In the genomic region with DNA sequence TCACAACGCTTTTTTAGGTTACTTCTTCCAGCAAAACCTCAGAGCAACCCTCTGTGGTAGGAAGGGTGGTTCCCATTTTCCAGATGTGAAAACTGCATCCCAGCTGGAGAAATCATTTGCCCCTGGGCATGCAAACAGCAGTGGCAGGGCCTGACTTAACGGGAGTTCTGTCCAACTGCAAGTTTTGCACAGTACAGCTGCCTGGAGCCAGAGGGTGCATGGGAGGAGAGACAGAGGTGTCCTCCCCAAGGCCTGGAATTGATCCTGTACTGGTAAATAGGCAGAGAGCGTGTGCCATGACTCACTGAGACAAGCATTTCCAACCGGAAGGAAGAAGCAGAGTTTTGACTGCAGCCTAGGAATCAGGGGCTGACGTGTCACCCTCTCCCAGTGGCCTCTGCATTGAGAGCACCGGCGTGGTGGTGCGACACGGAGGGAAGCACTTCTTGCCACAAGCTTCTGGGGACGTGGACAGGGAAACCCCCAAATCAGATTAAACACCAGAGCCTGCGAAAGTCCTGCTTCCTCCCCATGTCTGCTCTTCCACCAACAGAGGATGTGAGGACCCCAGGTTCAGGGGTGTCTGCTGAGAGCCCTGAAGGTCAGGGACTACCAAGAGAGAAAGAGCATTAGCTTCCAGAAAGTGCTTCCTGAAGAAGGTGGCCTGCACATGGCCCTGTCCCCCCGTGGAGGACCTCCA, we compare ENCODE assay signal across 1 cellular context.
TF ChIP-seq lines count a peak whose summit lies in the region.

No MANE protein-coding gene starts in this region.

TF ChIP-seq in HepG2, 621 proteins besides CTCF, POLR2A, EP300 and RAD21 (continued from another document and continues in another):
- TF ChIP-seq, protein P1, sequence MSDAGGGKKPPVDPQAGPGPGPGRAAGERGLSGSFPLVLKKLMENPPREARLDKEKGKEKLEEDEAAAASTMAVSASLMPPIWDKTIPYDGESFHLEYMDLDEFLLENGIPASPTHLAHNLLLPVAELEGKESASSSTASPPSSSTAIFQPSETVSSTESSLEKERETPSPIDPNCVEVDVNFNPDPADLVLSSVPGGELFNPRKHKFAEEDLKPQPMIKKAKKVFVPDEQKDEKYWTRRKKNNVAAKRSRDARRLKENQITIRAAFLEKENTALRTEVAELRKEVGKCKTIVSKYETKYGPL (CRISPR knock-in tag; IDR thresholded peaks at IDR 0.05), result no peak
- TF ChIP-seq ZNF782 (CRISPR knock-in tag; IDR thresholded peaks at IDR 0.05; ENCODE audit: borderline replicate concordance) (no peak), NFE2L1 (CRISPR knock-in tag; IDR thresholded peaks at IDR 0.05; ENCODE audit: borderline replicate concordance) (no peak), GATA4 (IDR thresholded peaks at IDR 0.05; ENCODE audit: borderline replicate concordance, low read depth) (no peak), ZNF589 (CRISPR knock-in tag; conservative IDR thresholded peaks at IDR 0.05) (no peak), ETV6 (CRISPR knock-in tag; conservative IDR thresholded peaks at IDR 0.05) (no peak), KDM2A (CRISPR knock-in tag; IDR thresholded peaks at IDR 0.05; ENCODE audit: borderline replicate concordance, low read depth) (no peak; the same call in 1 of the 2 replicates), ZSCAN31 (CRISPR knock-in tag; IDR thresholded peaks at IDR 0.05; ENCODE audit: low read depth) (no peak), MXD4 (CRISPR knock-in tag; IDR thresholded peaks at IDR 0.05) (no peak), ZMYM3 (CRISPR knock-in tag; IDR thresholded peaks at IDR 0.05) (no peak), ZC3H4 (CRISPR knock-in tag; IDR thresholded peaks at IDR 0.05; ENCODE audit: borderline replicate concordance) (no peak), CEBPB (IDR thresholded peaks at IDR 0.05; ENCODE audit: borderline replicate concordance, low read depth, low read length) (no peak), MED8 (CRISPR knock-in tag; IDR thresholded peaks at IDR 0.05; ENCODE audit: insufficient replicate concordance) (no peak), SPEN (CRISPR knock-in tag; IDR thresholded peaks at IDR 0.05; ENCODE audit: low read depth) (no peak)
- TF ChIP-seq, protein P2, sequence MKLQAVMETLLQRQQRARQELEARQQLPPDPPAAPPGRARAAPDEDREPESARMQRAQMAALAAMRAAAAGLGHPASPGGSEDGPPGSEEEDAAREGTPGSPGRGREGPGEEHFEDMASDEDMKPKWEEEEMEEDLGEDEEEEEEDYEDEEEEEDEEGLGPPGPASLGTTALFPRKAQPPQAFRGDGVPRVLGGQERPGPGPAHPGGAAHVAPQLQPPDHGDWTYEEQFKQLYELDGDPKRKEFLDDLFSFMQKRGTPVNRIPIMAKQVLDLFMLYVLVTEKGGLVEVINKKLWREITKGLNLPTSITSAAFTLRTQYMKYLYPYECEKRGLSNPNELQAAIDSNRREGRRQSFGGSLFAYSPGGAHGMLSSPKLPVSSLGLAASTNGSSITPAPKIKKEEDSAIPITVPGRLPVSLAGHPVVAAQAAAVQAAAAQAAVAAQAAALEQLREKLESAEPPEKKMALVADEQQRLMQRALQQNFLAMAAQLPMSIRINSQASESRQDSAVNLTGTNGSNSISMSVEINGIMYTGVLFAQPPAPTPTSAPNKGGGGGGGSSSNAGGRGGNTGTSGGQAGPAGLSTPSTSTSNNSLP (IDR thresholded peaks at IDR 0.05; ENCODE audit: low read depth, low read length), result no peak
- TF ChIP-seq, protein P3, sequence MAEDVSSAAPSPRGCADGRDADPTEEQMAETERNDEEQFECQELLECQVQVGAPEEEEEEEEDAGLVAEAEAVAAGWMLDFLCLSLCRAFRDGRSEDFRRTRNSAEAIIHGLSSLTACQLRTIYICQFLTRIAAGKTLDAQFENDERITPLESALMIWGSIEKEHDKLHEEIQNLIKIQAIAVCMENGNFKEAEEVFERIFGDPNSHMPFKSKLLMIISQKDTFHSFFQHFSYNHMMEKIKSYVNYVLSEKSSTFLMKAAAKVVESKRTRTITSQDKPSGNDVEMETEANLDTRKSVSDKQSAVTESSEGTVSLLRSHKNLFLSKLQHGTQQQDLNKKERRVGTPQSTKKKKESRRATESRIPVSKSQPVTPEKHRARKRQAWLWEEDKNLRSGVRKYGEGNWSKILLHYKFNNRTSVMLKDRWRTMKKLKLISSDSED (CRISPR knock-in tag; IDR thresholded peaks at IDR 0.05), result no peak
- TF ChIP-seq, protein P4, sequence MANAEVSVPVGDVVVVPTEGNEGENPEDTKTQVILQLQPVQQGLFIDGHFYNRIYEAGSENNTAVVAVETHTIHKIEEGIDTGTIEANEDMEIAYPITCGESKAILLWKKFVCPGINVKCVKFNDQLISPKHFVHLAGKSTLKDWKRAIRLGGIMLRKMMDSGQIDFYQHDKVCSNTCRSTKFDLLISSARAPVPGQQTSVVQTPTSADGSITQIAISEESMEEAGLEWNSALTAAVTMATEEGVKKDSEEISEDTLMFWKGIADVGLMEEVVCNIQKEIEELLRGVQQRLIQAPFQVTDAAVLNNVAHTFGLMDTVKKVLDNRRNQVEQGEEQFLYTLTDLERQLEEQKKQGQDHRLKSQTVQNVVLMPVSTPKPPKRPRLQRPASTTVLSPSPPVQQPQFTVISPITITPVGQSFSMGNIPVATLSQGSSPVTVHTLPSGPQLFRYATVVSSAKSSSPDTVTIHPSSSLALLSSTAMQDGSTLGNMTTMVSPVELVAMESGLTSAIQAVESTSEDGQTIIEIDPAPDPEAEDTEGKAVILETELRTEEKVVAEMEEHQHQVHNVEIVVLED (CRISPR knock-in tag; IDR thresholded peaks at IDR 0.05; ENCODE audit: borderline replicate concordance), result no peak
- TF ChIP-seq, protein P5, sequence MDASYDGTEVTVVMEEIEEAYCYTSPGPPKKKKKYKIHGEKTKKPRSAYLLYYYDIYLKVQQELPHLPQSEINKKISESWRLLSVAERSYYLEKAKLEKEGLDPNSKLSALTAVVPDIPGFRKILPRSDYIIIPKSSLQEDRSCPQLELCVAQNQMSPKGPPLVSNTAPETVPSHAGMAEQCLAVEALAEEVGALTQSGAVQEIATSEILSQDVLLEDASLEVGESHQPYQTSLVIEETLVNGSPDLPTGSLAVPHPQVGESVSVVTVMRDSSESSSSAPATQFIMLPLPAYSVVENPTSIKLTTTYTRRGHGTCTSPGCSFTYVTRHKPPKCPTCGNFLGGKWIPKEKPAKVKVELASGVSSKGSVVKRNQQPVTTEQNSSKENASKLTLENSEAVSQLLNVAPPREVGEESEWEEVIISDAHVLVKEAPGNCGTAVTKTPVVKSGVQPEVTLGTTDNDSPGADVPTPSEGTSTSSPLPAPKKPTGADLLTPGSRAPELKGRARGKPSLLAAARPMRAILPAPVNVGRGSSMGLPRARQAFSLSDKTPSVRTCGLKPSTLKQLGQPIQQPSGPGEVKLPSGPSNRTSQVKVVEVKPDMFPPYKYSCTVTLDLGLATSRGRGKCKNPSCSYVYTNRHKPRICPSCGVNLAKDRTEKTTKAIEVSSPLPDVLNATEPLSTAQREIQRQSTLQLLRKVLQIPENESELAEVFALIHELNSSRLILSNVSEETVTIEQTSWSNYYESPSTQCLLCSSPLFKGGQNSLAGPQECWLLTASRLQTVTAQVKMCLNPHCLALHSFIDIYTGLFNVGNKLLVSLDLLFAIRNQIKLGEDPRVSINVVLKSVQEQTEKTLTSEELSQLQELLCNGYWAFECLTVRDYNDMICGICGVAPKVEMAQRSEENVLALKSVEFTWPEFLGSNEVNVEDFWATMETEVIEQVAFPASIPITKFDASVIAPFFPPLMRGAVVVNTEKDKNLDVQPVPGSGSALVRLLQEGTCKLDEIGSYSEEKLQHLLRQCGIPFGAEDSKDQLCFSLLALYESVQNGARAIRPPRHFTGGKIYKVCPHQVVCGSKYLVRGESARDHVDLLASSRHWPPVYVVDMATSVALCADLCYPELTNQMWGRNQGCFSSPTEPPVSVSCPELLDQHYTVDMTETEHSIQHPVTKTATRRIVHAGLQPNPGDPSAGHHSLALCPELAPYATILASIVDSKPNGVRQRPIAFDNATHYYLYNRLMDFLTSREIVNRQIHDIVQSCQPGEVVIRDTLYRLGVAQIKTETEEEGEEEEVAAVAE (CRISPR knock-in tag; IDR thresholded peaks at IDR 0.05; ENCODE audit: borderline replicate concordance), result no peak
- TF ChIP-seq, protein P6, sequence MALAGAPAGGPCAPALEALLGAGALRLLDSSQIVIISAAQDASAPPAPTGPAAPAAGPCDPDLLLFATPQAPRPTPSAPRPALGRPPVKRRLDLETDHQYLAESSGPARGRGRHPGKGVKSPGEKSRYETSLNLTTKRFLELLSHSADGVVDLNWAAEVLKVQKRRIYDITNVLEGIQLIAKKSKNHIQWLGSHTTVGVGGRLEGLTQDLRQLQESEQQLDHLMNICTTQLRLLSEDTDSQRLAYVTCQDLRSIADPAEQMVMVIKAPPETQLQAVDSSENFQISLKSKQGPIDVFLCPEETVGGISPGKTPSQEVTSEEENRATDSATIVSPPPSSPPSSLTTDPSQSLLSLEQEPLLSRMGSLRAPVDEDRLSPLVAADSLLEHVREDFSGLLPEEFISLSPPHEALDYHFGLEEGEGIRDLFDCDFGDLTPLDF (CRISPR knock-in tag; IDR thresholded peaks at IDR 0.05), result no peak
- TF ChIP-seq, protein P7, sequence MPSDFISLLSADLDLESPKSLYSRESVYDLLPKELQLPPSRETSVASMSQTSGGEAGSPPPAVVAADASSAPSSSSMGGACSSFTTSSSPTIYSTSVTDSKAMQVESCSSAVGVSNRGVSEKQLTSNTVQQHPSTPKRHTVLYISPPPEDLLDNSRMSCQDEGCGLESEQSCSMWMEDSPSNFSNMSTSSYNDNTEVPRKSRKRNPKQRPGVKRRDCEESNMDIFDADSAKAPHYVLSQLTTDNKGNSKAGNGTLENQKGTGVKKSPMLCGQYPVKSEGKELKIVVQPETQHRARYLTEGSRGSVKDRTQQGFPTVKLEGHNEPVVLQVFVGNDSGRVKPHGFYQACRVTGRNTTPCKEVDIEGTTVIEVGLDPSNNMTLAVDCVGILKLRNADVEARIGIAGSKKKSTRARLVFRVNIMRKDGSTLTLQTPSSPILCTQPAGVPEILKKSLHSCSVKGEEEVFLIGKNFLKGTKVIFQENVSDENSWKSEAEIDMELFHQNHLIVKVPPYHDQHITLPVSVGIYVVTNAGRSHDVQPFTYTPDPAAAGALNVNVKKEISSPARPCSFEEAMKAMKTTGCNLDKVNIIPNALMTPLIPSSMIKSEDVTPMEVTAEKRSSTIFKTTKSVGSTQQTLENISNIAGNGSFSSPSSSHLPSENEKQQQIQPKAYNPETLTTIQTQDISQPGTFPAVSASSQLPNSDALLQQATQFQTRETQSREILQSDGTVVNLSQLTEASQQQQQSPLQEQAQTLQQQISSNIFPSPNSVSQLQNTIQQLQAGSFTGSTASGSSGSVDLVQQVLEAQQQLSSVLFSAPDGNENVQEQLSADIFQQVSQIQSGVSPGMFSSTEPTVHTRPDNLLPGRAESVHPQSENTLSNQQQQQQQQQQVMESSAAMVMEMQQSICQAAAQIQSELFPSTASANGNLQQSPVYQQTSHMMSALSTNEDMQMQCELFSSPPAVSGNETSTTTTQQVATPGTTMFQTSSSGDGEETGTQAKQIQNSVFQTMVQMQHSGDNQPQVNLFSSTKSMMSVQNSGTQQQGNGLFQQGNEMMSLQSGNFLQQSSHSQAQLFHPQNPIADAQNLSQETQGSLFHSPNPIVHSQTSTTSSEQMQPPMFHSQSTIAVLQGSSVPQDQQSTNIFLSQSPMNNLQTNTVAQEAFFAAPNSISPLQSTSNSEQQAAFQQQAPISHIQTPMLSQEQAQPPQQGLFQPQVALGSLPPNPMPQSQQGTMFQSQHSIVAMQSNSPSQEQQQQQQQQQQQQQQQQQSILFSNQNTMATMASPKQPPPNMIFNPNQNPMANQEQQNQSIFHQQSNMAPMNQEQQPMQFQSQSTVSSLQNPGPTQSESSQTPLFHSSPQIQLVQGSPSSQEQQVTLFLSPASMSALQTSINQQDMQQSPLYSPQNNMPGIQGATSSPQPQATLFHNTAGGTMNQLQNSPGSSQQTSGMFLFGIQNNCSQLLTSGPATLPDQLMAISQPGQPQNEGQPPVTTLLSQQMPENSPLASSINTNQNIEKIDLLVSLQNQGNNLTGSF (CRISPR knock-in tag; IDR thresholded peaks at IDR 0.05), result no peak
- TF ChIP-seq, protein P8, sequence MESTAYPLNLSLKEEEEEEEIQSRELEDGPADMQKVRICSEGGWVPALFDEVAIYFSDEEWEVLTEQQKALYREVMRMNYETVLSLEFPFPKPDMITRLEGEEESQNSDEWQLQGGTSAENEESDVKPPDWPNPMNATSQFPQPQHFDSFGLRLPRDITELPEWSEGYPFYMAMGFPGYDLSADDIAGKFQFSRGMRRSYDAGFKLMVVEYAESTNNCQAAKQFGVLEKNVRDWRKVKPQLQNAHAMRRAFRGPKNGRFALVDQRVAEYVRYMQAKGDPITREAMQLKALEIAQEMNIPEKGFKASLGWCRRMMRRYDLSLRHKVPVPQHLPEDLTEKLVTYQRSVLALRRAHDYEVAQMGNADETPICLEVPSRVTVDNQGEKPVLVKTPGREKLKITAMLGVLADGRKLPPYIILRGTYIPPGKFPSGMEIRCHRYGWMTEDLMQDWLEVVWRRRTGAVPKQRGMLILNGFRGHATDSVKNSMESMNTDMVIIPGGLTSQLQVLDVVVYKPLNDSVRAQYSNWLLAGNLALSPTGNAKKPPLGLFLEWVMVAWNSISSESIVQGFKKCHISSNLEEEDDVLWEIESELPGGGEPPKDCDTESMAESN (CRISPR knock-in tag; conservative IDR thresholded peaks at IDR 0.05), result no peak
- TF ChIP-seq, protein P9, sequence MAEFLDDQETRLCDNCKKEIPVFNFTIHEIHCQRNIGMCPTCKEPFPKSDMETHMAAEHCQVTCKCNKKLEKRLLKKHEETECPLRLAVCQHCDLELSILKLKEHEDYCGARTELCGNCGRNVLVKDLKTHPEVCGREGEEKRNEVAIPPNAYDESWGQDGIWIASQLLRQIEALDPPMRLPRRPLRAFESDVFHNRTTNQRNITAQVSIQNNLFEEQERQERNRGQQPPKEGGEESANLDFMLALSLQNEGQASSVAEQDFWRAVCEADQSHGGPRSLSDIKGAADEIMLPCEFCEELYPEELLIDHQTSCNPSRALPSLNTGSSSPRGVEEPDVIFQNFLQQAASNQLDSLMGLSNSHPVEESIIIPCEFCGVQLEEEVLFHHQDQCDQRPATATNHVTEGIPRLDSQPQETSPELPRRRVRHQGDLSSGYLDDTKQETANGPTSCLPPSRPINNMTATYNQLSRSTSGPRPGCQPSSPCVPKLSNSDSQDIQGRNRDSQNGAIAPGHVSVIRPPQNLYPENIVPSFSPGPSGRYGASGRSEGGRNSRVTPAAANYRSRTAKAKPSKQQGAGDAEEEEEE (CRISPR knock-in tag; IDR thresholded peaks at IDR 0.05; ENCODE audit: borderline replicate concordance), result no peak
- TF ChIP-seq, protein P10, sequence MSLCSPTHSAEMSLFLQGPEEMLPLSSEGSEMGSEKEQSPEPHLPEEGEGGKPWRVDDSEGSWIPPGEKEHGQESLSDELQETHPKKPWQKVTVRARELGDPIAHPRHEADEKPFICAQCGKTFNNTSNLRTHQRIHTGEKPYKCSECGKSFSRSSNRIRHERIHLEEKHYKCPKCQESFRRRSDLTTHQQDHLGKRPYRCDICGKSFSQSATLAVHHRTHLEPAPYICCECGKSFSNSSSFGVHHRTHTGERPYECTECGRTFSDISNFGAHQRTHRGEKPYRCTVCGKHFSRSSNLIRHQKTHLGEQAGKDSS (CRISPR knock-in tag; IDR thresholded peaks at IDR 0.05; ENCODE audit: borderline replicate concordance, low read depth), result 0 out of 2 replicates have a peak, but pooled peaks have one; percentile 65
- TF ChIP-seq, protein P11, sequence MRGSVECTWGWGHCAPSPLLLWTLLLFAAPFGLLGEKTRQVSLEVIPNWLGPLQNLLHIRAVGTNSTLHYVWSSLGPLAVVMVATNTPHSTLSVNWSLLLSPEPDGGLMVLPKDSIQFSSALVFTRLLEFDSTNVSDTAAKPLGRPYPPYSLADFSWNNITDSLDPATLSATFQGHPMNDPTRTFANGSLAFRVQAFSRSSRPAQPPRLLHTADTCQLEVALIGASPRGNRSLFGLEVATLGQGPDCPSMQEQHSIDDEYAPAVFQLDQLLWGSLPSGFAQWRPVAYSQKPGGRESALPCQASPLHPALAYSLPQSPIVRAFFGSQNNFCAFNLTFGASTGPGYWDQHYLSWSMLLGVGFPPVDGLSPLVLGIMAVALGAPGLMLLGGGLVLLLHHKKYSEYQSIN (CRISPR knock-in tag; IDR thresholded peaks at IDR 0.05; ENCODE audit: borderline replicate concordance), result no peak
